8 cellular contexts compared by ENCODE assay signal in genomic region chrX:119482497-119483480, GRCh38. TPM values are rescaled to one million over a fixed set of nuclear protein-coding genes. Genes with fewer than 3 reads are reported as not detected.
DNase-seq lines count a peak whose midpoint lies in the region; ATAC-seq and TF ChIP-seq lines count a peak whose summit lies in the region.

No MANE protein-coding gene starts in this region.

- H3K27me3 ChIP-seq in Peyer's patch, result no peaks in the 10 kb centered on the region
- no peaks in the 10 kb centered on the region for H3K27me3 ChIP-seq in osteoblast (ENCODE audit: insufficient read depth, low read length)
- H3K27me3 ChIP-seq in tibial artery, result no peaks in the 10 kb centered on the region

- H4K20me1 ChIP-seq in osteoblast (ENCODE audit: insufficient read depth, low read length), result no peaks in the 10 kb centered on the region

- peak overlapping the region; percentile 22 to 50 (median 40) for H3K4me3 ChIP-seq in Peyer's patch
- H3K4me3 ChIP-seq in osteoblast (ENCODE audit: insufficient read depth, low read length), result peak overlapping the region; percentile 64
- H3K4me3 ChIP-seq in tibial artery, result peak overlapping the region; percentile 44 to 53

- no peaks in the 10 kb centered on the region for H3K9me3 ChIP-seq in Peyer's patch
- no peaks in the 10 kb centered on the region for H3K9me3 ChIP-seq in osteoblast (ENCODE audit: low read depth, low read length)
- H3K9me3 ChIP-seq in tibial artery, result no peaks in the 10 kb centered on the region

- TF ChIP-seq CTCF in Peyer's patch (IDR thresholded peaks at IDR 0.05), result peak; percentile 7 to 80 (median 68)
- TF ChIP-seq CTCF in osteoblast (IDR thresholded peaks at IDR 0.05; ENCODE audit: extremely low read depth, low read depth, low read length), result peak; percentile 57
- peak; percentile 54 to 68 for TF ChIP-seq CTCF in tibial artery (IDR thresholded peaks at IDR 0.05)

- in situ Hi-C loops in GM18951 (cut with MboI; ENCODE audit: low sequenced_read_pairs, unreplicated experiment), result no loop called here

- DNase-seq in AG20443 (ENCODE audit: low spot score), result peak; percentile 74
- peak; percentile 54 to 82 (median 79) for DNase-seq in Peyer's patch
- peak; percentile 35 for DNase-seq in activated gamma-delta T cell (lab: John Stamatoyannopoulos, UW)
- DNase-seq in germinal center (ENCODE audit: low spot score), result peak; percentile 53
- peak; percentile 92 for DNase-seq in osteoblast (ENCODE audit: insufficient read length, low spot score, missing footprints)
- peak; percentile 47 to 75 for DNase-seq in tibial artery

- H3K4me1 ChIP-seq in Peyer's patch (no peaks in the 10 kb centered on the region), osteoblast (ENCODE audit: insufficient read depth, low read length) (peaks cover 9% of the 10 kb centered on the region), tibial artery (peaks cover 0 to 5% (median 0%) of the 10 kb centered on the region in 4 donors)

- H2AFZ ChIP-seq in osteoblast (ENCODE audit: low read length), result peak overlapping the region; percentile 52

- intact Hi-C loops in tibial artery (cut with DNase I; ENCODE audit: low total_unique reads), result no loop called here

- H3K4me2 ChIP-seq in osteoblast (ENCODE audit: insufficient read depth, low read length), result peak overlapping the region; percentile 42

- H3K79me2 ChIP-seq in osteoblast (ENCODE audit: insufficient read depth, low read length), result no peaks in the 10 kb centered on the region

- TF ChIP-seq POLR2A in GM18951 (IDR thresholded peaks at IDR 0.05; ENCODE audit: extremely low read depth, insufficient read depth, insufficient read length), result peak; percentile 29
- no peak for TF ChIP-seq POLR2A in Peyer's patch (IDR thresholded peaks at IDR 0.05)

- H3K36me3 ChIP-seq in Peyer's patch (no peaks in the 10 kb centered on the region), osteoblast (ENCODE audit: insufficient read depth, low read length) (no peaks in the 10 kb centered on the region), tibial artery (no peaks in the 10 kb centered on the region)

- ATAC-seq in HG03175 (IDR thresholded peaks at IDR 0.05; ENCODE audit: unreplicated experiment), result peak; percentile 78

- peak overlapping the region in 3 of 4 donors; percentile 44 to 79 (median 75) for H3K27ac ChIP-seq in Peyer's patch
- H3K27ac ChIP-seq in osteoblast (ENCODE audit: low read depth, low read length), result no peak overlapping the region
- H3K27ac ChIP-seq in tibial artery, result peak overlapping the region; percentile 61 to 67

RNA-seq across cellular contexts. Expression of gene SLC25A5, which starts 14.5 kb away (rescaled TPM):
- 1,000 to 10,000 TPM in 1 of 4 donors, 100 to 1,000 TPM in 3; 366 to 1,287 (median 800) TPM for total RNA-seq in Peyer's patch
- total RNA-seq in osteoblast, result 165 and 174 TPM in 2 replicates

Comparison
In these comparisons a context has a peak if more than half of its experiments do, and no peak if none do; other contexts are left out.
1. DNase-seq: peak in every context shown above with its lines; median percentile 92 in osteoblast; 79 in Peyer's patch; 74 in AG20443; 61 in tibial artery; 53 in germinal center; 35 in activated gamma-delta T cell.